ENCODE assay signal across 15 cellular contexts in genomic region chr21:34922487-34922886, GRCh38.
A peak's percentile ranks its signal among the peaks of the same experiment; 100 is the strongest.
DNase-seq lines count a peak whose midpoint lies in the region; ATAC-seq and TF ChIP-seq lines count a peak whose summit lies in the region.
"Had no signal": no experiment of that assay in that cellular context is flagged by ENCODE, and none has a peak within 500 bp of the region (broad histone marks: within the 10 kb centered on the region; RNA-seq: fewer than 3 reads in every experiment).

No MANE protein-coding gene starts in this region.

- no peak overlapping the region for H3K4me3 Mint-ChIP-seq in activated CD8-positive, alpha-beta T cell treated with anti-CD3 and anti-CD28 coated beads for 36 hours
- no peak overlapping the region for H3K4me3 Mint-ChIP-seq in activated CD8-positive, alpha-beta T cell treated with anti-CD3 and anti-CD28 coated beads, Interleukin-2, amount 10 ng/mL, durations not matched to agents 7 days and 5 days
- no peak overlapping the region for H3K4me3 Mint-ChIP-seq in neural progenitor cell

- no peaks in the 10 kb centered on the region for H3K4me1 ChIP-seq in neural progenitor cell

- no peak overlapping the region for H3K4me3 ChIP-seq in HFF-Myc (replicated peaks; ENCODE audit: low read depth, low read length)
- no peak overlapping the region for H3K4me3 ChIP-seq in choroid plexus epithelial cell (ENCODE audit: low read depth, low read length)
- no peak overlapping the region for H3K4me3 ChIP-seq in neural progenitor cell
- H3K4me3 ChIP-seq: GM23248, PC-9 had no signal

- no peaks in the 10 kb centered on the region for H3K9me3 ChIP-seq in neural progenitor cell (ENCODE audit: low read depth)

- H4K20me1 ChIP-seq in neural progenitor cell (ENCODE audit: low read depth) = no peaks in the 10 kb centered on the region

- H3K79me2 ChIP-seq in neural progenitor cell (ENCODE audit: low read depth) = no peaks in the 10 kb centered on the region

- peaks cover 68% of the 10 kb centered on the region for H3K4me1 Mint-ChIP-seq in activated CD8-positive, alpha-beta T cell treated with anti-CD3 and anti-CD28 coated beads for 36 hours (ENCODE audit: low read depth)
- peaks cover 8% of the 10 kb centered on the region for H3K4me1 Mint-ChIP-seq in activated CD8-positive, alpha-beta T cell treated with anti-CD3 and anti-CD28 coated beads, Interleukin-2, amount 10 ng/mL, durations not matched to agents 7 days and 5 days (ENCODE audit: low read depth)
- no peaks in the 10 kb centered on the region for H3K4me1 Mint-ChIP-seq in neural progenitor cell

- TF ChIP-seq CTCF in activated CD8-positive, alpha-beta T cell treated with anti-CD3 and anti-CD28 coated beads for 36 hours (IDR thresholded peaks at IDR 0.05) = no peak
- TF ChIP-seq CTCF in HFF-Myc (IDR thresholded peaks at IDR 0.05; ENCODE audit: low read depth, low read length, missing control alignments) (peak; percentile 14), choroid plexus epithelial cell (conservative IDR thresholded peaks at IDR 0.05; ENCODE audit: low read depth, low read length) (peak; percentile 3), neural progenitor cell (IDR thresholded peaks at IDR 0.05) (peak; percentile 20)

- no peak overlapping the region for H3K9ac ChIP-seq in neural progenitor cell
- H3K9ac ChIP-seq: GM23248 had no signal

- H3K27me3 Mint-ChIP-seq in activated CD8-positive, alpha-beta T cell treated with anti-CD3 and anti-CD28 coated beads for 36 hours = no peaks in the 10 kb centered on the region
- no peaks in the 10 kb centered on the region for H3K27me3 Mint-ChIP-seq in activated CD8-positive, alpha-beta T cell treated with anti-CD3 and anti-CD28 coated beads, Interleukin-2, amount 10 ng/mL, durations not matched to agents 7 days and 5 days (ENCODE audit: low read depth)
- peaks cover 4% of the 10 kb centered on the region for H3K27me3 Mint-ChIP-seq in neural progenitor cell (ENCODE audit: insufficient read depth, low read depth)

- H3K9me3 Mint-ChIP-seq in activated CD8-positive, alpha-beta T cell treated with anti-CD3 and anti-CD28 coated beads for 36 hours = no peaks in the 10 kb centered on the region
- H3K9me3 Mint-ChIP-seq in activated CD8-positive, alpha-beta T cell treated with anti-CD3 and anti-CD28 coated beads, Interleukin-2, amount 10 ng/mL, durations not matched to agents 7 days and 5 days (ENCODE audit: insufficient read depth) = no peaks in the 10 kb centered on the region
- peaks cover 1% of the 10 kb centered on the region for H3K9me3 Mint-ChIP-seq in neural progenitor cell

- intact Hi-C loops in activated CD8-positive, alpha-beta T cell treated with anti-CD3 and anti-CD28 coated beads for 36 hours (cut with micrococcal nuclease) = no loop called here

- no peaks in the 10 kb centered on the region for H3F3A ChIP-seq in neural progenitor cell (ENCODE audit: low read depth)

- H3K36me3 Mint-ChIP-seq in activated CD8-positive, alpha-beta T cell treated with anti-CD3 and anti-CD28 coated beads for 36 hours (ENCODE audit: low read depth) = peaks cover 22% of the 10 kb centered on the region
- H3K36me3 Mint-ChIP-seq in activated CD8-positive, alpha-beta T cell treated with anti-CD3 and anti-CD28 coated beads, Interleukin-2, amount 10 ng/mL, durations not matched to agents 7 days and 5 days (ENCODE audit: low read depth) = peaks cover 5% of the 10 kb centered on the region
- H3K36me3 Mint-ChIP-seq in neural progenitor cell = no peaks in the 10 kb centered on the region

- no peak for DNase-seq in activated CD8-positive, alpha-beta T cell treated with anti-CD3 and anti-CD28 coated beads for 36 hours
- DNase-seq in activated CD8-positive, alpha-beta T cell treated with anti-CD3 and anti-CD28 coated beads, Interleukin-2, amount 10 ng/mL, durations not matched to agents 7 days and 5 days = no peak
- DNase-seq in HFF-Myc (ENCODE audit: extremely low read depth, low read depth) = no peak
- DNase-seq in choroid plexus epithelial cell (ENCODE audit: low read depth) = no peak
- DNase-seq in neural progenitor cell (ENCODE audit: low spot score) = no peak
- no peak for DNase-seq in amygdala (lab: John Stamatoyannopoulos, UW)
- DNase-seq: 8988T, C1 segment of cervical spinal cord, COR-L47, GM23248, NCI-H146, NCI-H69, PC-9 had no signal

- CTCF ChIA-PET in activated CD8-positive, alpha-beta T cell treated with anti-CD3 and anti-CD28 coated beads for 36 hours (lab: Charles Lee) = interaction anchor here (1.0 kb wide), 1 partner anchor 30 kb away, joined by 3 read pairs; no protein-coding TSS in a partner anchor
- CTCF ChIA-PET in activated CD8-positive, alpha-beta T cell treated with anti-CD3 and anti-CD28 coated beads, Interleukin-2, amount 10 ng/mL, durations not matched to agents 7 days and 5 days (lab: Charles Lee) = no interaction called here

- H3K27ac ChIP-seq in neural progenitor cell = no peak overlapping the region
- H3K27ac ChIP-seq: GM23248, PC-9 had no signal

- no peak overlapping the region for H2AFZ ChIP-seq in neural progenitor cell (replicated peaks)
- H2AFZ ChIP-seq: GM23248, PC-9 had no signal

- H3K36me3 ChIP-seq in neural progenitor cell = no peaks in the 10 kb centered on the region

- ATAC-seq in activated CD8-positive, alpha-beta T cell treated with anti-CD3 and anti-CD28 coated beads for 36 hours = peak; percentile 32
- ATAC-seq in activated CD8-positive, alpha-beta T cell treated with anti-CD3 and anti-CD28 coated beads, Interleukin-2, amount 10 ng/mL, durations not matched to agents 7 days and 5 days = no peak
- ATAC-seq in GM21515 (IDR thresholded peaks at IDR 0.05; ENCODE audit: unreplicated experiment) (no peak), GM18870 (IDR thresholded peaks at IDR 0.05; ENCODE audit: unreplicated experiment) (no peak)

- POLR2A ChIA-PET in activated CD8-positive, alpha-beta T cell treated with anti-CD3 and anti-CD28 coated beads for 36 hours (lab: Charles Lee) = interaction anchor here (0.8 to 1.7 kb wide), 5 partner anchors 13 to 44 kb away, joined by 3 to 4 read pairs (median 3); no protein-coding TSS in a partner anchor
- POLR2A ChIA-PET in activated CD8-positive, alpha-beta T cell treated with anti-CD3 and anti-CD28 coated beads, Interleukin-2, amount 10 ng/mL, durations not matched to agents 7 days and 5 days (lab: Charles Lee) = interaction anchor here (0.6 kb wide), 1 partner anchor 65 kb away, joined by 3 read pairs; no protein-coding TSS in a partner anchor

- peak overlapping the region; percentile 14 for H3K27ac Mint-ChIP-seq in activated CD8-positive, alpha-beta T cell treated with anti-CD3 and anti-CD28 coated beads for 36 hours
- H3K27ac Mint-ChIP-seq in activated CD8-positive, alpha-beta T cell treated with anti-CD3 and anti-CD28 coated beads, Interleukin-2, amount 10 ng/mL, durations not matched to agents 7 days and 5 days = no peak overlapping the region
- no peak overlapping the region for H3K27ac Mint-ChIP-seq in neural progenitor cell

- H3K27me3 ChIP-seq in neural progenitor cell = no peaks in the 10 kb centered on the region

- no peak overlapping the region for H3K4me2 ChIP-seq in neural progenitor cell
- H3K4me2 ChIP-seq: PC-9 had no signal
